ENCODE assay signal across 8 cellular contexts in genomic region chrX:154097003-154097596, GRCh38. TPM values are rescaled to one million over a fixed set of nuclear protein-coding genes. Genes with fewer than 3 reads are reported as not detected.
A peak's percentile ranks its signal among the peaks of the same experiment; 100 is the strongest.
DNase-seq lines count a peak whose midpoint lies in the region; ATAC-seq and TF ChIP-seq lines count a peak whose summit lies in the region.

No MANE protein-coding gene starts in this region.

- peak overlapping the region; percentile 92 for H3K4me3 ChIP-seq in Karpas-422 (ENCODE audit: low read length)
- H3K4me3 ChIP-seq in adipocyte (ENCODE audit: low read length) = peak overlapping the region; percentile 89
- H3K4me3 ChIP-seq in heart left ventricle = peak overlapping the region; percentile 54 to 94 (median 78)
- H3K4me3 ChIP-seq in upper lobe of right lung = peak overlapping the region; percentile 60

- DNase-seq in DMS53 treated with DMSO at 0.1 percent for 48 hours (lab: John Stamatoyannopoulos, UW; ENCODE audit: unreplicated experiment) (peak; percentile 28), Karpas-422 (peak; percentile 85), SW480 (ENCODE audit: low spot score) (peak; percentile 64), adipocyte (ENCODE audit: low read depth) (peak; percentile 84), heart left ventricle (peak; percentile 69 to 82 (median 79)), posterior cingulate gyrus (peak; percentile 50 to 95 (median 73)), upper lobe of right lung (peak; percentile 84)

- H3K79me2 ChIP-seq in Karpas-422 (ENCODE audit: low read length) = peaks cover 47% of the 10 kb centered on the region

- ATAC-seq in GM21619 (IDR thresholded peaks at IDR 0.05; ENCODE audit: unreplicated experiment) (peak; percentile 33), heart left ventricle (peak; percentile 71 to 81 (median 74)), upper lobe of right lung (peak; percentile 73)

- intact Hi-C loops in heart left ventricle (cut with DNase I) (loop anchor here in 3 of 10 donors (2.0 to 10.0 kb wide), 4 partner anchors 52 to 125 kb away; partner anchors contain the start of genes HCFC1 (in 1 of the 3) and TMEM187 (in 1 of the 3)), posterior cingulate gyrus (cut with DNase I) (loop anchor here (10.0 kb wide), 1 partner anchor 82 kb away; the partner anchor contains the start of gene IRAK1), upper lobe of right lung (cut with DNase I) (no loop called here)

- peak overlapping the region; percentile 92 for H3K4me2 ChIP-seq in Karpas-422 (ENCODE audit: low read depth, low read length, poor library complexity, severe bottlenecking)

- no peaks in the 10 kb centered on the region for H3K9me3 ChIP-seq in Karpas-422 (ENCODE audit: low read length)
- no peaks in the 10 kb centered on the region for H3K9me3 ChIP-seq in adipocyte (ENCODE audit: control insufficient read depth, low read length)
- no peaks in the 10 kb centered on the region for H3K9me3 ChIP-seq in heart left ventricle
- H3K9me3 ChIP-seq in upper lobe of right lung = no peaks in the 10 kb centered on the region

- H3K4me1 ChIP-seq in Karpas-422 (ENCODE audit: low read length) (peaks cover 37% of the 10 kb centered on the region), adipocyte (ENCODE audit: control insufficient read depth, insufficient read depth, low read length) (peaks cover 17% of the 10 kb centered on the region), heart left ventricle (peaks cover 0 to 49% (median 32%) of the 10 kb centered on the region in 12 donors), upper lobe of right lung (peaks cover 4% of the 10 kb centered on the region)

- H3K9ac ChIP-seq in Karpas-422 (ENCODE audit: low read length) = peak overlapping the region; percentile 91
- H3K9ac ChIP-seq in adipocyte (ENCODE audit: low read length) = peak overlapping the region; percentile 88

- H3K27me3 ChIP-seq in Karpas-422 (ENCODE audit: low read length) = no peaks in the 10 kb centered on the region
- peaks cover 14% of the 10 kb centered on the region for H3K27me3 ChIP-seq in adipocyte (replicated peaks; ENCODE audit: control insufficient read depth, insufficient read depth, low read length)
- peaks cover 0 to 27% (median 0%) of the 10 kb centered on the region in 9 donors for H3K27me3 ChIP-seq in heart left ventricle
- no peaks in the 10 kb centered on the region for H3K27me3 ChIP-seq in upper lobe of right lung

- H2AFZ ChIP-seq in Karpas-422 (ENCODE audit: low read length) = no peak overlapping the region

- no peak for TF ChIP-seq CTCF in heart left ventricle (IDR thresholded peaks at IDR 0.05)
- no peak for TF ChIP-seq CTCF in upper lobe of right lung (IDR thresholded peaks at IDR 0.05)

- no peak for TF ChIP-seq POLR2A in heart left ventricle (IDR thresholded peaks at IDR 0.05)

- H3K27ac ChIP-seq in Karpas-422 (ENCODE audit: low read length) (peak overlapping the region; percentile 49; the same call in 1 of the 2 replicates), heart left ventricle (peak overlapping the region; percentile 90 to 99 (median 96)), upper lobe of right lung (peak overlapping the region; percentile 89)

- H3K9me2 ChIP-seq in Karpas-422 (replicated peaks; ENCODE audit: insufficient read depth, low read length) = no peaks in the 10 kb centered on the region

- no peaks in the 10 kb centered on the region for H3K36me3 ChIP-seq in Karpas-422 (ENCODE audit: insufficient read depth, low read length)
- H3K36me3 ChIP-seq in adipocyte (ENCODE audit: control insufficient read depth, insufficient read depth, low read length, severe bottlenecking) = no peaks in the 10 kb centered on the region
- H3K36me3 ChIP-seq in heart left ventricle = no peaks in the 10 kb centered on the region
- H3K36me3 ChIP-seq in upper lobe of right lung = no peaks in the 10 kb centered on the region

- H4K20me1 ChIP-seq in Karpas-422 (ENCODE audit: insufficient read depth, low read depth, low read length) = peaks cover 32% of the 10 kb centered on the region; the same call in 1 of the 2 replicates

- WGBS in heart left ventricle, 4 donors = 0 to 42% (median 22%) methylated on average over 25 to 76 of the region's 82 CpGs

RNA-seq across cellular contexts. Expression of gene MECP2, which starts 0.4 kb away (rescaled TPM):
- 20.4 and 27.5 TPM in 2 replicates for total RNA-seq in Karpas-422 (2014; rRNA removed; shearing (Covaris generic); ENCODE audit: low replicate concordance)
- total RNA-seq in heart left ventricle (10 to 100 TPM; 24.6 to 83.3 (median 37.1) TPM), upper lobe of right lung (58.6 TPM)
- 10 to 100 TPM; 22.7 to 28.6 TPM for polyA plus RNA-seq in heart left ventricle

RNA-seq across cellular contexts. Expression of gene OPN1LW, which starts 46.9 kb away (rescaled TPM):
- not detected in 2 replicates for total RNA-seq in Karpas-422 (2014; rRNA removed; shearing (Covaris generic); ENCODE audit: low replicate concordance)
- total RNA-seq in heart left ventricle (not detected), upper lobe of right lung (not detected)
- polyA plus RNA-seq in heart left ventricle = not detected

Comparison
In these comparisons a context has a peak if more than half of its experiments do, and no peak if none do; other contexts are left out.
1. Peak in every context shown above with its lines: DNase-seq, ATAC-seq, H3K4me3 ChIP-seq and H3K27ac ChIP-seq.
2. DNase-seq: peak in every context shown above with its lines; median percentile 85 in Karpas-422; 84 in adipocyte; 84 in upper lobe of right lung; 79 in heart left ventricle; 73 in posterior cingulate gyrus; 64 in SW480; 28 in DMS53 treated with DMSO at 0.1 percent for 48 hours.